30 cellular contexts compared by ENCODE assay signal in genomic region chr16:88515925-88516324, GRCh38. TPM values are rescaled to one million over a fixed set of nuclear protein-coding genes. Genes with fewer than 3 reads are reported as not detected.
DNase-seq lines count a peak whose midpoint lies in the region; ATAC-seq, FAIRE-seq and TF ChIP-seq lines count a peak whose summit lies in the region.
"Had no signal": no experiment of that assay in that cellular context is flagged by ENCODE, and none has a peak within 500 bp of the region (broad histone marks: within the 10 kb centered on the region; RNA-seq: fewer than 3 reads in every experiment).

No MANE protein-coding gene starts in this region.

- no peak overlapping the region for H3K14ac ChIP-seq in neuronal stem cell (ENCODE audit: low read length)

- no peak for ATAC-seq in K562
- no peak for ATAC-seq in central memory CD8-positive, alpha-beta T cell (replicated peaks; ENCODE audit: extremely low read depth, poor library complexity, severe bottlenecking)
- no peak for ATAC-seq in GM18907 (IDR thresholded peaks at IDR 0.05; ENCODE audit: unreplicated experiment)
- ATAC-seq: GM12878 had no signal

- no peak for FAIRE-seq in K562 (lab: Jason Lieb, UNC)
- FAIRE-seq: A204.1, GM12878, GM12892, GM18507, GM19239 had no signal

- peak overlapping the region; percentile 60 for H3K27ac Mint-ChIP-seq in central memory CD8-positive, alpha-beta T cell (ENCODE audit: low read depth)
- H3K27ac Mint-ChIP-seq: CD14-positive monocyte; CD4-positive, CD25-positive, alpha-beta regulatory T cell had no signal

- peaks cover 10% of the 10 kb centered on the region for H3K9me1 ChIP-seq in K562 (ENCODE audit: control insufficient read depth, insufficient read depth, low read length)

- no peaks in the 10 kb centered on the region for H3K4me1 Mint-ChIP-seq in central memory CD8-positive, alpha-beta T cell
- H3K4me1 Mint-ChIP-seq: CD14-positive monocyte; CD8-positive, alpha-beta memory T cell had no signal

- H3K27ac ChIP-seq in K562 (ENCODE audit: extremely low read depth, low read depth, low read length), result no peak overlapping the region
- H3K27ac ChIP-seq in hepatocyte, result no peak overlapping the region
- H3K27ac ChIP-seq in neuronal stem cell (replicated peaks; ENCODE audit: low read length), result no peak overlapping the region
- no peak overlapping the region for H3K27ac ChIP-seq in uterus
- H3K27ac ChIP-seq: BLaER1 had no signal

- intact Hi-C loops in K562 (cut with micrococcal nuclease), result no loop called here
- intact Hi-C loops in cardiac septum (cut with DNase I), result no loop called here
- intact Hi-C loops in uterus (cut with DNase I; ENCODE audit: low total_unique reads), result no loop called here

- H2AFZ ChIP-seq in K562 (ENCODE audit: low read depth, low read length), result no peak overlapping the region
- H2AFZ ChIP-seq in hepatocyte, result no peak overlapping the region
- H2AFZ ChIP-seq in neuronal stem cell (ENCODE audit: low read length), result no peak overlapping the region

- no peak overlapping the region for H2BK15ac ChIP-seq in neuronal stem cell (ENCODE audit: low read length)

- no peak for TF ChIP-seq RAD21 in K562 (CRISPR knock-in tag; conservative IDR thresholded peaks at IDR 0.05 in 1 of 2, IDR thresholded peaks at IDR 0.05 in 1 of 2)

- H3K23ac ChIP-seq in neuronal stem cell (ENCODE audit: low read depth, low read length, poor library complexity), result no peak overlapping the region

- H3K4me3 Mint-ChIP-seq in central memory CD8-positive, alpha-beta T cell, result no peak overlapping the region
- H3K4me3 Mint-ChIP-seq: CD14-positive monocyte; CD4-positive, CD25-positive, alpha-beta regulatory T cell had no signal

- no peaks in the 10 kb centered on the region for H3K79me1 ChIP-seq in neuronal stem cell (ENCODE audit: low read depth, low read length)

- H3K36me3 Mint-ChIP-seq in central memory CD8-positive, alpha-beta T cell (ENCODE audit: insufficient read depth), result peaks cover 15% of the 10 kb centered on the region
- H3K36me3 Mint-ChIP-seq: CD14-positive monocyte had no signal

- no peak overlapping the region for H2BK120ac ChIP-seq in neuronal stem cell (ENCODE audit: low read depth, low read length)

- peaks cover 44% of the 10 kb centered on the region; the same call in 2 of the 3 replicates for H3K36me3 ChIP-seq in K562 (ENCODE audit: control insufficient read depth, insufficient read depth, low read length)
- H3K36me3 ChIP-seq in hepatocyte (replicated peaks; ENCODE audit: insufficient read depth, low read depth), result no peaks in the 10 kb centered on the region
- no peaks in the 10 kb centered on the region for H3K36me3 ChIP-seq in neuronal stem cell (replicated peaks in 1 of 2; ENCODE audit: control insufficient read depth in 2 of 2, insufficient read depth in 2 of 2, low read length in 2 of 2)
- no peaks in the 10 kb centered on the region for H3K36me3 ChIP-seq in uterus
- H3K36me3 ChIP-seq: BE2C had no signal

- no peak for TF ChIP-seq POLR2A in K562 (conservative IDR thresholded peaks at IDR 0.05)
- TF ChIP-seq POLR2A in uterus (IDR thresholded peaks at IDR 0.05), result no peak

- H3K4me3 ChIP-seq in K562 (no peak overlapping the region), hepatocyte (no peak overlapping the region), neuronal stem cell (ENCODE audit: low read length in 2 of 2) (no peak overlapping the region), uterus (no peak overlapping the region)
- H3K4me3 ChIP-seq: BLaER1, GM12878 had no signal

- 89% methylated on average over 10 of the region's 10 CpGs for WGBS in K562 (ENCODE audit: insufficient coverage, low coverage, missing lambda C conversion rate)
- WGBS in hepatocyte (ENCODE audit: low lambda C conversion rate, missing lambda C conversion rate), result 83% methylated on average over 10 of the region's 10 CpGs
- WGBS in neuronal stem cell (ENCODE audit: extremely low coverage in 2 of 2, insufficient read length in 2 of 2, insufficient replicate concordance in 1 of 2), 2 donors, result no CpG with 5 or more reads among the region's 10 CpGs

- BruUV-seq in K562 (replicated peaks; lab: Mats Ljungman, UMichigan), result no TSS peak

- no peak overlapping the region for H3K9ac ChIP-seq in K562 (ENCODE audit: insufficient read depth in 1 of 2, low read depth in 2 of 2, low read length in 2 of 2)
- no peak overlapping the region for H3K9ac ChIP-seq in neuronal stem cell (ENCODE audit: low read depth, low read length, poor library complexity)
- H3K9ac ChIP-seq: BLaER1 had no signal

- no peak overlapping the region for H2AK5ac ChIP-seq in neuronal stem cell (ENCODE audit: low read depth, low read length)

- no peak overlapping the region for H2BK5ac ChIP-seq in neuronal stem cell (ENCODE audit: low read length)

- H3K18ac ChIP-seq in neuronal stem cell (ENCODE audit: low read length), result peak overlapping the region; percentile 35

- no peak overlapping the region for H3K4ac ChIP-seq in neuronal stem cell (ENCODE audit: low read length)

- H3K79me2 ChIP-seq in K562 (ENCODE audit: control insufficient read depth, insufficient read depth, low read length) (peaks cover 3% of the 10 kb centered on the region; the same call in 1 of the 3 replicates), hepatocyte (peaks cover 7% of the 10 kb centered on the region)

- TF ChIP-seq EP300 in K562 (IDR thresholded peaks at IDR 0.05; ENCODE audit: low read length), result no peak

- in situ Hi-C loops in K562 (cut with MboI), result no loop called here

- no peak for DNase-seq in K562 (ENCODE audit: extremely low read depth in 1 of 4, low spot score in 3 of 4)
- DNase-seq in central memory CD8-positive, alpha-beta T cell (ENCODE audit: low spot score in 2 of 2), result no peak
- no peak for DNase-seq in hepatocyte (ENCODE audit: low spot score)
- no peak for DNase-seq in neuronal stem cell (ENCODE audit: low spot score)
- no peak for DNase-seq in cardiac septum (ENCODE audit: low spot score)
- DNase-seq in uterus, result no peak
- DNase-seq in NCI-H345 (lab: John Stamatoyannopoulos, UW), result no peak
- DNase-seq: 8988T; ACHN; BE2C; C1 segment of cervical spinal cord; CD4-positive, alpha-beta memory T cell; CD4-positive, CD25-positive, alpha-beta regulatory T cell; CD8-positive, alpha-beta memory T cell; COR-L47; DMS 273 treated with DMSO at 0.1 percent for 48 hours; DMS153; DMS53; DMS79; DND-41; EL; GDM1 had no signal

- CTCF ChIA-PET in K562 (lab: Yijun Ruan, JAX; ENCODE audit: low intra/inter-chr PET ratio), result no interaction called here

- H3K4me2 ChIP-seq in K562 (ENCODE audit: insufficient read depth, low read length), result no peak overlapping the region
- peak overlapping the region; percentile 15 for H3K4me2 ChIP-seq in hepatocyte
- no peak overlapping the region for H3K4me2 ChIP-seq in neuronal stem cell (ENCODE audit: insufficient read depth, low read length, poor library complexity, severe bottlenecking)
- H3K4me2 ChIP-seq: BLaER1 had no signal

- H3K9me3 ChIP-seq in K562 (replicated peaks; ENCODE audit: control insufficient read depth, insufficient read depth, low read depth, low read length) (no peaks in the 10 kb centered on the region), hepatocyte (ENCODE audit: low read depth) (no peaks in the 10 kb centered on the region), neuronal stem cell (replicated peaks in 1 of 2; ENCODE audit: control insufficient read depth in 2 of 2, insufficient read depth in 1 of 2, low read depth in 1 of 2, low read length in 2 of 2) (no peaks in the 10 kb centered on the region), uterus (no peaks in the 10 kb centered on the region)
- H3K9me3 ChIP-seq: BE2C, BLaER1 had no signal

- peaks cover 11% of the 10 kb centered on the region for H3K9me3 Mint-ChIP-seq in central memory CD8-positive, alpha-beta T cell
- H3K9me3 Mint-ChIP-seq: CD4-positive, CD25-positive, alpha-beta regulatory T cell had no signal

- no peak overlapping the region for H4K8ac ChIP-seq in neuronal stem cell (ENCODE audit: low read depth, low read length)

- TF ChIP-seq CTCF in K562 (IDR thresholded peaks at IDR 0.05 in 2 of 3, conservative IDR thresholded peaks at IDR 0.05 in 1 of 3; ENCODE audit: insufficient read depth in 2 of 3, low read depth in 1 of 3, low read length in 3 of 3) (no peak), hepatocyte (IDR thresholded peaks at IDR 0.05; ENCODE audit: poor library complexity) (no peak), uterus (IDR thresholded peaks at IDR 0.05) (no peak)

- no peak overlapping the region for H2BK12ac ChIP-seq in neuronal stem cell (ENCODE audit: low read length)

- H3K27me3 ChIP-seq in K562 (ENCODE audit: control insufficient read depth in 2 of 2, insufficient read depth in 2 of 2, low read length in 2 of 2) (no peaks in the 10 kb centered on the region), hepatocyte (no peaks in the 10 kb centered on the region), neuronal stem cell (ENCODE audit: control insufficient read depth in 3 of 3, insufficient read depth in 3 of 3, low read depth in 1 of 3, low read length in 3 of 3) (no peaks in the 10 kb centered on the region), uterus (no peaks in the 10 kb centered on the region)
- H3K27me3 ChIP-seq: BE2C, BLaER1 had no signal

- no peaks in the 10 kb centered on the region for H3K9me2 ChIP-seq in hepatocyte (replicated peaks; ENCODE audit: insufficient read depth)

- H4K20me1 ChIP-seq in K562 (replicated peaks; ENCODE audit: control insufficient read depth, insufficient read depth, low read length) (peaks cover 18% of the 10 kb centered on the region), hepatocyte (ENCODE audit: insufficient read depth, poor library complexity, severe bottlenecking) (no peaks in the 10 kb centered on the region)

- H4K91ac ChIP-seq in neuronal stem cell (ENCODE audit: low read depth, low read length, poor library complexity), result no peak overlapping the region

- H3K4me1 ChIP-seq in K562 (replicated peaks in 1 of 2; ENCODE audit: control insufficient read depth in 2 of 2, insufficient read depth in 2 of 2, low read length in 2 of 2) (peaks cover 0 to 51% of the 10 kb centered on the region in 2 experiments; a peak in 3 of 5 replicates), hepatocyte (ENCODE audit: insufficient read depth) (peaks cover 24% of the 10 kb centered on the region), neuronal stem cell (ENCODE audit: control insufficient read depth in 2 of 2, insufficient read depth in 1 of 2, low read depth in 1 of 2, low read length in 2 of 2) (peaks cover 4 to 13% of the 10 kb centered on the region in 2 donors), uterus (no peaks in the 10 kb centered on the region)
- H3K4me1 ChIP-seq: BLaER1 had no signal

- POLR2A ChIA-PET in K562 (lab: Yijun Ruan, JAX), result interaction anchor here (0.6 kb wide), 1 partner anchor 21 kb away, joined by 3 read pairs; no protein-coding TSS in a partner anchor

- no peaks in the 10 kb centered on the region for H3K27me3 Mint-ChIP-seq in central memory CD8-positive, alpha-beta T cell
- H3K27me3 Mint-ChIP-seq: CD4-positive, alpha-beta memory T cell; CD4-positive, CD25-positive, alpha-beta regulatory T cell; CD8-positive, alpha-beta memory T cell had no signal

RNA-seq across cellular contexts. Expression of gene ZC3H18, which starts 54.3 kb away (rescaled TPM):
- total RNA-seq in K562 (2011; cell fraction: chromatin; rRNA removed; ENCODE audit: low replicate concordance), result 74.4 and 112 TPM in 2 replicates
- total RNA-seq in K562 (2011; cell fraction: nucleolus; rRNA removed), result 51.3 and 61.4 TPM in 2 replicates
- 61.1 and 63.4 TPM in 2 replicates for total RNA-seq in K562 (2011; cell fraction: nucleoplasm; rRNA removed)
- total RNA-seq in K562 (2014; rRNA removed), result 26.9 and 35.1 TPM in 2 replicates
- 16.0 and 16.3 TPM in 2 replicates for total RNA-seq in K562 (2014; rRNA removed; fragmentation: Illumina TruSeq; extraction: Trizol)
- total RNA-seq in K562 (2015; rRNA removed; fragmentation: Illumina TruSeq; extraction: Trizol), result 31.1 and 33.9 TPM in 2 replicates
- 81.3 and 88.7 TPM in 2 replicates for total RNA-seq in K562 (2021)
- polyA plus RNA-seq in K562 (2011; rRNA removed), result 12.5 and 15.8 TPM in 2 replicates
- 10.1 and 15.8 TPM in 2 replicates for polyA plus RNA-seq in K562 (2011; cell fraction: cytosol; rRNA removed)
- 43.3 and 65.6 TPM in 2 replicates for polyA plus RNA-seq in K562 (2011; cell fraction: nucleus; rRNA removed)
- polyA plus RNA-seq in K562 (2012), result 57.6 and 59.2 TPM in 2 replicates
- polyA plus RNA-seq in K562 (2014; fragmentation: Illumina TruSeq; extraction: Trizol), result 60.7 and 65.3 TPM in 2 replicates
- polyA plus RNA-seq in K562 (2014; fragmentation: Nextera tagmentation; extraction: Ambion mirVana), result 1 to 10 TPM; 1.7 to 2.0 TPM
- 37.1 and 49.2 TPM in 2 replicates for polyA plus RNA-seq in K562 (2014; rRNA removed)
- polyA minus RNA-seq in K562 (2011; rRNA and poly(A)+ RNA removed), result 7.9 and 9.1 TPM in 2 replicates
- polyA minus RNA-seq in K562 (2011; cell fraction: cytosol; rRNA and poly(A)+ RNA removed), result 23.7 and 30.6 TPM in 2 replicates
- polyA minus RNA-seq in K562 (2011; cell fraction: nucleus; rRNA and poly(A)+ RNA removed), result 17.5 and 19.1 TPM in 2 replicates
- 8.1 and 16.8 TPM in 2 replicates for total RNA-seq in hepatocyte
- 30.7 and 37.1 TPM in 2 replicates for polyA plus RNA-seq in hepatocyte
- 48.7 TPM for polyA plus RNA-seq in neuronal stem cell (2013, experiment 1 of 2)
- polyA plus RNA-seq in neuronal stem cell (2013, experiment 2 of 2), result 49.9 TPM
- total RNA-seq in cardiac septum, result 20.6 TPM
- total RNA-seq in uterus, result 10 to 100 TPM in 2 of 4 donors, 1 to 10 TPM in 1, under 1 TPM in 1; 0.88 to 58.8 (median 9.5) TPM
